ENCODE assay signal across 2 cellular contexts in genomic region chr12:43099691-43100163, GRCh38.
TF ChIP-seq lines count a peak whose summit lies in the region.

No MANE protein-coding gene starts in this region.

TF ChIP-seq in neural cell, 6 proteins besides CTCF, POLR2A, EP300 and RAD21 (continued from another document):
- TF ChIP-seq EZH2 (IDR thresholded peaks at IDR 0.05; ENCODE audit: borderline replicate concordance, insufficient read depth, low read length, poor library complexity, severe bottlenecking): no peak
- TF ChIP-seq TAF1 (IDR thresholded peaks at IDR 0.05; ENCODE audit: low read depth): no peak
- TF ChIP-seq REST (IDR thresholded peaks at IDR 0.05; ENCODE audit: borderline replicate concordance): no peak
- TF ChIP-seq POLR2AphosphoS5 (IDR thresholded peaks at IDR 0.05): peak; percentile 60
- no peak for TF ChIP-seq MXI1 (conservative IDR thresholded peaks at IDR 0.05; ENCODE audit: poor library complexity, severe bottlenecking)

TF ChIP-seq in GM23338, 12 proteins besides CTCF, POLR2A, EP300 and RAD21 (continued from another document):
- TF ChIP-seq, protein P1, sequence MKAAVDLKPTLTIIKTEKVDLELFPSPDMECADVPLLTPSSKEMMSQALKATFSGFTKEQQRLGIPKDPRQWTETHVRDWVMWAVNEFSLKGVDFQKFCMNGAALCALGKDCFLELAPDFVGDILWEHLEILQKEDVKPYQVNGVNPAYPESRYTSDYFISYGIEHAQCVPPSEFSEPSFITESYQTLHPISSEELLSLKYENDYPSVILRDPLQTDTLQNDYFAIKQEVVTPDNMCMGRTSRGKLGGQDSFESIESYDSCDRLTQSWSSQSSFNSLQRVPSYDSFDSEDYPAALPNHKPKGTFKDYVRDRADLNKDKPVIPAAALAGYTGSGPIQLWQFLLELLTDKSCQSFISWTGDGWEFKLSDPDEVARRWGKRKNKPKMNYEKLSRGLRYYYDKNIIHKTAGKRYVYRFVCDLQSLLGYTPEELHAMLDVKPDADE (IDR thresholded peaks at IDR 0.05): no peak
- no peak for TF ChIP-seq ZNF462 (CRISPR knock-in tag; IDR thresholded peaks at IDR 0.05)
- no peak for TF ChIP-seq EZH2 (IDR thresholded peaks at IDR 0.05; ENCODE audit: low read depth, unreplicated experiment)
- TF ChIP-seq POLR2AphosphoS5 (IDR thresholded peaks at IDR 0.05; ENCODE audit: low read depth): no peak
